Comparison of ENCODE assay signal across 19 cellular contexts in the genomic region with DNA sequence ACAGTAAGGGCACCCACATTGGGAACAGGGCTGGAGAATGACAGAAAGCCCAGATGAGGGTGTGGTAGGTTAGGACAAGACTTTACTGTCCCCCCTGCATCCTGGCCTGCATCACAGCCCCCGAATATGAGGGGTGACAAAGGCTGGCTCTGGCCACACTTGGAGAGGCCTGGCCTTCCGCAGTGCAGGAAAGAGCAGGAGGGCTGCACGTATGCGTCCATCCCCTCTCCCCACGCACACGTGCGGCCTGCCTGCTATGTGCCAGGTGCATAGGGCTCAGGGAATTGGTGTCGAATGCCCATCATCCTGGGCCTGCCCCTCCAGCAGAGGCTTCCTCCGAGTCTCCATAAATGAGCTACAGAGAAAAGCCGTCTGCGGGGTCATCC.
DNase-seq lines count a peak whose midpoint lies in the region; ATAC-seq, FAIRE-seq and TF ChIP-seq lines count a peak whose summit lies in the region.
"Had no signal": no experiment of that assay in that cellular context is flagged by ENCODE, and none has a peak within 500 bp of the region (broad histone marks: within the 10 kb centered on the region; RNA-seq: fewer than 3 reads in every experiment).

No MANE protein-coding gene starts in this region.

- no peaks in the 10 kb centered on the region for H3K4me1 Mint-ChIP-seq in CD14-positive monocyte
- H3K4me1 Mint-ChIP-seq: B cell had no signal

- TF ChIP-seq CTCF in CD14-positive monocyte (IDR thresholded peaks at IDR 0.05) (no peak), kidney (IDR thresholded peaks at IDR 0.05; ENCODE audit: borderline replicate concordance, extremely low read depth, insufficient read depth) (no peak), A673 (conservative IDR thresholded peaks at IDR 0.05; ENCODE audit: low read depth, low read length) (no peak)

- no peaks in the 10 kb centered on the region for H3K9me3 Mint-ChIP-seq in CD14-positive monocyte
- H3K9me3 Mint-ChIP-seq: CD4-positive, CD25-positive, alpha-beta regulatory T cell; CD8-positive, alpha-beta T cell; H9 had no signal

- H3K36me3 Mint-ChIP-seq in CD14-positive monocyte = no peaks in the 10 kb centered on the region
- H3K36me3 Mint-ChIP-seq: CD8-positive, alpha-beta T cell had no signal

- H3K4me1 ChIP-seq in kidney (ENCODE audit: control insufficient read depth in 1 of 2, insufficient read depth in 1 of 2, low read depth in 1 of 2, low read length in 2 of 2) (no peaks in the 10 kb centered on the region), A673 (ENCODE audit: insufficient read depth, low read length, poor library complexity, severe bottlenecking) (peaks cover 28% of the 10 kb centered on the region)
- H3K4me1 ChIP-seq: Caco-2 had no signal

- peaks cover 13 to 32% (median 21%) of the 10 kb centered on the region in 3 donors for H3K27me3 Mint-ChIP-seq in CD14-positive monocyte (ENCODE audit: low read depth in 3 of 3)
- H3K27me3 Mint-ChIP-seq: CD4-positive, CD25-positive, alpha-beta regulatory T cell had no signal

- H3K27me3 ChIP-seq in A673 (replicated peaks; ENCODE audit: insufficient read depth, low read depth, low read length, poor library complexity) = no peaks in the 10 kb centered on the region

- H3K36me3 ChIP-seq in kidney (ENCODE audit: control insufficient read depth in 1 of 2, insufficient read depth in 2 of 2, low read length in 2 of 2) (no peaks in the 10 kb centered on the region), A673 (ENCODE audit: insufficient read depth, low read length, poor library complexity, severe bottlenecking) (no peaks in the 10 kb centered on the region)

- ATAC-seq in HG03135 (IDR thresholded peaks at IDR 0.05; ENCODE audit: unreplicated experiment) = no peak
- ATAC-seq: CD8-positive, alpha-beta T cell; HCT116 had no signal

- H3K9ac ChIP-seq in kidney (ENCODE audit: low read length in 2 of 2) = no peak overlapping the region
- H3K9ac ChIP-seq: GM23248 had no signal

- CTCF ChIA-PET in A673 (lab: Charles Lee) = no interaction called here

- BruUV-seq in A673 (replicated peaks; lab: Mats Ljungman, UMichigan) = no TSS peak

- FAIRE-seq in kidney (lab: Jason Lieb, UNC) = no peak
- FAIRE-seq: G401.6, GM12892, GM19239 had no signal

- H3K4me3 ChIP-seq in kidney (ENCODE audit: low read length in 2 of 2) (no peak overlapping the region), A673 (ENCODE audit: low read depth, low read length, poor library complexity, severe bottlenecking) (no peak overlapping the region)
- H3K4me3 ChIP-seq: GM23248 had no signal

- H3K27ac ChIP-seq in kidney (ENCODE audit: low read depth in 2 of 2, low read length in 2 of 2) (no peak overlapping the region), A673 (ENCODE audit: low read depth, low read length, poor library complexity, severe bottlenecking) (no peak overlapping the region)
- H3K27ac ChIP-seq: GM23248 had no signal

- DNase-seq in CD14-positive monocyte (ENCODE audit: low spot score) (peak; percentile 17), kidney (peak; percentile 52), posterior vena cava (ENCODE audit: low spot score) (peak; percentile 24), iPS-NIHi7 (ENCODE audit: extremely low spot score) (no peak), A673 (ENCODE audit: low spot score) (no peak)
- DNase-seq: C1 segment of cervical spinal cord; Caco-2; CD4-positive, CD25-positive, alpha-beta regulatory T cell; CD8-positive, alpha-beta T cell; DMS153; DND-41; GM23248; H9 had no signal

- POLR2A ChIA-PET in A673 (lab: Charles Lee; ENCODE audit: low non-redundant PET) = no interaction called here

- H3K27ac Mint-ChIP-seq in CD14-positive monocyte = peak overlapping the region in 1 of 7 donors; percentile 38
- H3K27ac Mint-ChIP-seq: B cell; CD4-positive, CD25-positive, alpha-beta regulatory T cell; CD8-positive, alpha-beta T cell; H9 had no signal

- H3K4me3 Mint-ChIP-seq in CD14-positive monocyte = no peak overlapping the region
- H3K4me3 Mint-ChIP-seq: B cell; CD4-positive, CD25-positive, alpha-beta regulatory T cell; CD8-positive, alpha-beta T cell; H9 had no signal

- intact Hi-C loops in CD14-positive monocyte (cut with micrococcal nuclease) = no loop called here
- intact Hi-C loops in kidney (cut with DNase I) = no loop called here
- intact Hi-C loops in posterior vena cava (cut with DNase I) = no loop called here
- intact Hi-C loops in A673 (cut with micrococcal nuclease; ENCODE audit: unreplicated experiment) = no loop called here

- H3K9me3 ChIP-seq in kidney (ENCODE audit: control insufficient read depth in 1 of 2, low read length in 2 of 2) (no peaks in the 10 kb centered on the region), A673 (ENCODE audit: low read depth, low read length, poor library complexity, severe bottlenecking) (no peaks in the 10 kb centered on the region)
- H3K9me3 ChIP-seq: Caco-2 had no signal

Comparison
In these comparisons a context has a peak if more than half of its experiments do, and no peak if none do; other contexts are left out.
1. DNase-seq: peak in CD14-positive monocyte (single experiment), kidney (single experiment) and posterior vena cava (single experiment); none in iPS-NIHi7 (single experiment) and A673 (single experiment).